Comparison of ENCODE assay signal across 7 cellular contexts in genomic region chr7:5429857-5430611, GRCh38. TPM values are rescaled to one million over a fixed set of nuclear protein-coding genes. Genes with fewer than 3 reads are reported as not detected.
DNase-seq lines count a peak whose midpoint lies in the region; FAIRE-seq and TF ChIP-seq lines count a peak whose summit lies in the region.

No MANE protein-coding gene starts in this region.

- H3K9me1 ChIP-seq in endothelial cell of umbilical vein (replicated peaks; ENCODE audit: control insufficient read depth, extremely low read depth, insufficient read depth, low read length) = no peaks in the 10 kb centered on the region

- H3K36me3 ChIP-seq in endothelial cell of umbilical vein (ENCODE audit: control insufficient read depth in 2 of 2, extremely low read depth in 1 of 2, insufficient read depth in 2 of 2, low read length in 2 of 2) (no peaks in the 10 kb centered on the region), mucosa of stomach (ENCODE audit: control insufficient read depth, insufficient read depth, low read length) (peaks cover 5% of the 10 kb centered on the region)

- no peak for TF ChIP-seq CTCF in endothelial cell of umbilical vein (IDR thresholded peaks at IDR 0.05; ENCODE audit: extremely low read depth in 1 of 2, insufficient read depth in 1 of 2, low read depth in 1 of 2, low read length in 2 of 2)

- H3K4me3 ChIP-seq in endothelial cell of umbilical vein (replicated peaks in 1 of 3; ENCODE audit: insufficient read depth in 1 of 3, low read depth in 1 of 3, low read length in 3 of 3) = peak overlapping the region in 2 of 3 experiments; percentile 60 to 90
- H3K4me3 ChIP-seq in mucosa of stomach (ENCODE audit: low read length) = peak overlapping the region; percentile 96

- BruUV-seq in endothelial cell of umbilical vein (replicated peaks; lab: Mats Ljungman, UMichigan) = no TSS peak

- peak; percentile 57 for FAIRE-seq in GM19239 (lab: Jason Lieb, UNC)
- peak; percentile 80 for FAIRE-seq in endothelial cell of umbilical vein (lab: Jason Lieb, UNC)

- no peaks in the 10 kb centered on the region for H3K9me3 ChIP-seq in endothelial cell of umbilical vein (replicated peaks; ENCODE audit: control insufficient read depth, insufficient read depth, low read length)
- H3K9me3 ChIP-seq in mucosa of stomach (ENCODE audit: control insufficient read depth, low read length) = no peaks in the 10 kb centered on the region

- peak overlapping the region; percentile 57 for H3K4me2 ChIP-seq in endothelial cell of umbilical vein (ENCODE audit: insufficient read depth, low read length)

- H3K27me3 ChIP-seq in endothelial cell of umbilical vein (ENCODE audit: control insufficient read depth in 2 of 2, insufficient read depth in 2 of 2, low read length in 2 of 2) (no peaks in the 10 kb centered on the region), mucosa of stomach (ENCODE audit: control insufficient read depth, insufficient read depth, low read length) (no peaks in the 10 kb centered on the region)

- dilution Hi-C loops in endothelial cell of umbilical vein (cut with MboI; ENCODE audit: extremely low pct_ligation_motif_present, low sequenced_read_pairs) = no loop called here

- intact Hi-C loops in endothelial cell of umbilical vein (cut with micrococcal nuclease) = no loop called here

- CTCF ChIA-PET in endothelial cell of umbilical vein (lab: Charles Lee) = interaction anchor here (0.5 to 1.3 kb wide), 3 partner anchors 64 to 189 kb away, joined by 3 to 6 read pairs (median 4); no protein-coding TSS in a partner anchor

- H2AFZ ChIP-seq in endothelial cell of umbilical vein (ENCODE audit: low read depth, low read length) = peak overlapping the region; percentile 21

- peak overlapping the region; percentile 71 for H3K27ac ChIP-seq in endothelial cell of umbilical vein (ENCODE audit: insufficient read depth, low read depth, low read length)

- H3K9ac ChIP-seq in endothelial cell of umbilical vein (replicated peaks; ENCODE audit: extremely low read depth, insufficient read depth, low read length) (peak overlapping the region; percentile 67), mucosa of stomach (ENCODE audit: low read length) (peak overlapping the region; percentile 96)

- no peaks in the 10 kb centered on the region for H4K20me1 ChIP-seq in endothelial cell of umbilical vein (replicated peaks; ENCODE audit: control insufficient read depth, extremely low read depth, insufficient read depth, low read length)

- no peak for TF ChIP-seq POLR2A in endothelial cell of umbilical vein (IDR thresholded peaks at IDR 0.05; ENCODE audit: low read depth, low read length)

- peaks cover 13% of the 10 kb centered on the region for H3K4me1 ChIP-seq in endothelial cell of umbilical vein (ENCODE audit: control insufficient read depth, extremely low read depth, insufficient read depth, low read length)
- peaks cover 15% of the 10 kb centered on the region for H3K4me1 ChIP-seq in mucosa of stomach (ENCODE audit: control insufficient read depth, insufficient read depth, low read length)

- POLR2A ChIA-PET in endothelial cell of umbilical vein (lab: Charles Lee) = no interaction called here

- peaks cover 45% of the 10 kb centered on the region for H3K79me2 ChIP-seq in endothelial cell of umbilical vein (ENCODE audit: control insufficient read depth, insufficient read depth, low read length)

- DNase-seq in GM19239 (ENCODE audit: insufficient read length, low spot score) (no peak), NCI-H82 (lab: John Stamatoyannopoulos, UW) (peak; percentile 90), endothelial cell of umbilical vein (ENCODE audit: low read depth, low spot score) (no peak), AML-193 (lab: John Stamatoyannopoulos, UW) (no peak), hippocampal formation (lab: John Stamatoyannopoulos, UW) (no peak), pons (ENCODE audit: low spot score) (no peak)

TF ChIP-seq in endothelial cell of umbilical vein, 7 proteins besides CTCF, POLR2A, EP300 and RAD21:
- TF ChIP-seq FOS (IDR thresholded peaks at IDR 0.05; ENCODE audit: borderline replicate concordance, insufficient read depth, low read length) = no peak
- no peak for TF ChIP-seq GATA2 (IDR thresholded peaks at IDR 0.05; ENCODE audit: insufficient read depth, insufficient read length, low read depth, low read length)
- no peak for TF ChIP-seq JUN (IDR thresholded peaks at IDR 0.05; ENCODE audit: borderline replicate concordance, insufficient read depth, insufficient read length, low read depth)
- TF ChIP-seq MAX (IDR thresholded peaks at IDR 0.05; ENCODE audit: insufficient read depth, insufficient read length) = no peak
- TF ChIP-seq MYC (IDR thresholded peaks at IDR 0.05; ENCODE audit: low read depth, low read length) = no peak
- TF ChIP-seq EZH2 (IDR thresholded peaks at IDR 0.05; ENCODE audit: borderline replicate concordance, low read depth, low read length, severe bottlenecking) = no peak

RNA-seq across cellular contexts. Expression of gene TNRC18, which starts 6.4 kb away (rescaled TPM):
- 64.6 and 65.0 TPM in 2 replicates for total RNA-seq in endothelial cell of umbilical vein
- 14.8 and 16.8 TPM in 2 replicates for polyA plus RNA-seq in endothelial cell of umbilical vein
- 15.2 and 20.7 TPM in 2 replicates for polyA plus RNA-seq in endothelial cell of umbilical vein (2011; cell fraction: cytosol; rRNA removed)
- 44.0 and 48.9 TPM in 2 replicates for polyA plus RNA-seq in endothelial cell of umbilical vein (2011; cell fraction: nucleus; rRNA removed)
- 25.5 and 34.3 TPM in 2 replicates for polyA plus RNA-seq in endothelial cell of umbilical vein (2012)
- 25.8 and 35.4 TPM in 2 replicates for polyA minus RNA-seq in endothelial cell of umbilical vein
- polyA minus RNA-seq in endothelial cell of umbilical vein (2011; cell fraction: cytosol; rRNA and poly(A)+ RNA removed) = 31.4 TPM
- 25.3 and 40.1 TPM in 2 replicates for polyA minus RNA-seq in endothelial cell of umbilical vein (2011; cell fraction: nucleus; rRNA and poly(A)+ RNA removed)
